Comparison of ENCODE assay signal across 16 cellular contexts in genomic region chr14:97697772-97698171, GRCh38.
DNase-seq lines count a peak whose midpoint lies in the region; ATAC-seq and TF ChIP-seq lines count a peak whose summit lies in the region.
"Had no signal": no experiment of that assay in that cellular context is flagged by ENCODE, and none has a peak within 500 bp of the region (broad histone marks: within the 10 kb centered on the region; RNA-seq: fewer than 3 reads in every experiment).

No MANE protein-coding gene starts in this region.

- no peak overlapping the region for H3K9ac ChIP-seq in BLaER1
- H3K9ac ChIP-seq: neural progenitor cell had no signal

- POLR2A ChIA-PET in activated CD4-positive, alpha-beta T cell treated with anti-CD3 and anti-CD28 coated beads, Interleukin-2, amount 10 ng/mL, durations not matched to agents 7 days and 5 days (lab: Charles Lee): no interaction called here

- H3K4me1 Mint-ChIP-seq in activated CD4-positive, alpha-beta T cell treated with anti-CD3 and anti-CD28 coated beads, Interleukin-2, amount 10 ng/mL, durations not matched to agents 7 days and 5 days: peaks cover 58% of the 10 kb centered on the region
- H3K4me1 Mint-ChIP-seq: memory B cell had no signal

- H3K4me3 Mint-ChIP-seq in activated CD4-positive, alpha-beta T cell treated with anti-CD3 and anti-CD28 coated beads, Interleukin-2, amount 10 ng/mL, durations not matched to agents 7 days and 5 days: no peak overlapping the region
- H3K4me3 Mint-ChIP-seq: memory B cell, neural progenitor cell had no signal

- H3K4me1 ChIP-seq in BLaER1: peaks cover 16% of the 10 kb centered on the region
- H3K4me1 ChIP-seq in sigmoid colon: no peaks in the 10 kb centered on the region
- H3K4me1 ChIP-seq: neural progenitor cell, upper lobe of left lung had no signal

- TF ChIP-seq CTCF in GM12865 (IDR thresholded peaks at IDR 0.05; ENCODE audit: insufficient read depth, low read depth, low read length, missing control alignments) (no peak), sigmoid colon (IDR thresholded peaks at IDR 0.05) (no peak), dorsolateral prefrontal cortex (IDR thresholded peaks at IDR 0.05 in 54 of 56, conservative IDR thresholded peaks at IDR 0.05 in 2 of 56; ENCODE audit: low read depth in 1 of 56, partially characterized antibody in 56 of 56) (no peak)

- 46 to 69% methylated on average over 2 of the region's 2 CpGs for WGBS in sigmoid colon, 2 donors

- CTCF ChIA-PET in activated CD4-positive, alpha-beta T cell treated with anti-CD3 and anti-CD28 coated beads, Interleukin-2, amount 10 ng/mL, durations not matched to agents 7 days and 5 days (lab: Charles Lee): interaction anchor here (0.9 to 1.4 kb wide), 4 partner anchors 9 to 39 kb away, joined by 3 to 4 read pairs (median 4); no protein-coding TSS in a partner anchor

- H3K36me3 ChIP-seq in BLaER1: no peaks in the 10 kb centered on the region
- H3K36me3 ChIP-seq in sigmoid colon: no peaks in the 10 kb centered on the region
- H3K36me3 ChIP-seq: neural progenitor cell, upper lobe of left lung had no signal

- H3K27me3 ChIP-seq in BLaER1 (no peaks in the 10 kb centered on the region), sigmoid colon (no peaks in the 10 kb centered on the region), dorsolateral prefrontal cortex (peaks cover 0 to 48% (median 8%) of the 10 kb centered on the region in 45 donors)
- H3K27me3 ChIP-seq: neural progenitor cell, upper lobe of left lung had no signal

- H3K36me3 Mint-ChIP-seq in activated CD4-positive, alpha-beta T cell treated with anti-CD3 and anti-CD28 coated beads, Interleukin-2, amount 10 ng/mL, durations not matched to agents 7 days and 5 days (ENCODE audit: low read depth): peaks cover 28% of the 10 kb centered on the region
- H3K36me3 Mint-ChIP-seq: memory B cell, neural progenitor cell had no signal

- ATAC-seq in HG03196 (IDR thresholded peaks at IDR 0.05; ENCODE audit: unreplicated experiment) (no peak), GM21528 (IDR thresholded peaks at IDR 0.05; ENCODE audit: low FRiP score, unreplicated experiment) (no peak)

- no peak overlapping the region for H3K27ac ChIP-seq in BLaER1
- no peak overlapping the region for H3K27ac ChIP-seq in sigmoid colon
- H3K27ac ChIP-seq in dorsolateral prefrontal cortex: no peak overlapping the region
- H3K27ac ChIP-seq: epithelial cell of prostate, neural progenitor cell, upper lobe of left lung had no signal

- TF ChIP-seq EP300 in sigmoid colon (IDR thresholded peaks at IDR 0.05): no peak

- peak overlapping the region; percentile 60 for H3K4me2 ChIP-seq in BLaER1
- H3K4me2 ChIP-seq: neural progenitor cell had no signal

- intact Hi-C loops in sigmoid colon (cut with DNase I): loop anchor here (2.0 kb wide), 1 partner anchor 19 kb away; no protein-coding TSS in a partner anchor
- intact Hi-C loops in dorsolateral prefrontal cortex (cut with DNase I): no loop called here

- no peaks in the 10 kb centered on the region for H3K27me3 Mint-ChIP-seq in activated CD4-positive, alpha-beta T cell treated with anti-CD3 and anti-CD28 coated beads, Interleukin-2, amount 10 ng/mL, durations not matched to agents 7 days and 5 days

- DNase-seq in GM12865 (ENCODE audit: low read depth): peak; percentile 79
- DNase-seq in activated CD4-positive, alpha-beta T cell treated with anti-CD3 and anti-CD28 coated beads, Interleukin-2, amount 10 ng/mL, durations not matched to agents 7 days and 5 days: peak; percentile 39
- peak; percentile 38 for DNase-seq in central memory CD4-positive, alpha-beta T cell
- no peak for DNase-seq in sigmoid colon
- no peak for DNase-seq in dorsolateral prefrontal cortex
- DNase-seq: amygdala, NCI-H1048, retina, RPMI8226, upper lobe of left lung had no signal

- no peak for TF ChIP-seq POLR2A in sigmoid colon (IDR thresholded peaks at IDR 0.05)

- peak overlapping the region; percentile 76 for H3K27ac Mint-ChIP-seq in activated CD4-positive, alpha-beta T cell treated with anti-CD3 and anti-CD28 coated beads, Interleukin-2, amount 10 ng/mL, durations not matched to agents 7 days and 5 days
- H3K27ac Mint-ChIP-seq: memory B cell, neural progenitor cell had no signal

- H3K9me3 Mint-ChIP-seq in activated CD4-positive, alpha-beta T cell treated with anti-CD3 and anti-CD28 coated beads, Interleukin-2, amount 10 ng/mL, durations not matched to agents 7 days and 5 days: peaks cover 36% of the 10 kb centered on the region

- no peaks in the 10 kb centered on the region for H4K20me1 ChIP-seq in BLaER1

- H3K4me3 ChIP-seq in BLaER1 (no peak overlapping the region), GM12865 (ENCODE audit: low read depth, low read length) (no peak overlapping the region), sigmoid colon (no peak overlapping the region), dorsolateral prefrontal cortex (no peak overlapping the region)
- H3K4me3 ChIP-seq: neural progenitor cell, upper lobe of left lung had no signal

- H3K9me3 ChIP-seq in BLaER1 (peaks cover 10% of the 10 kb centered on the region; the same call in 1 of the 2 replicates), sigmoid colon (no peaks in the 10 kb centered on the region)
- H3K9me3 ChIP-seq: upper lobe of left lung had no signal

Comparison
In these comparisons a context has a peak if more than half of its experiments do, and no peak if none do; other contexts are left out.
1. DNase-seq: peak in GM12865 (single experiment), activated CD4-positive, alpha-beta T cell treated with anti-CD3 and anti-CD28 coated beads, Interleukin-2, amount 10 ng/mL, durations not matched to agents 7 days and 5 days (single experiment) and central memory CD4-positive, alpha-beta T cell (single experiment); none in sigmoid colon (single experiment) and dorsolateral prefrontal cortex (0 of 10).